In genomic region chr1:47725732-47726495, GRCh38 we compare ENCODE assay signal across 8 cellular contexts.
A peak's percentile ranks its signal among the peaks of the same experiment; 100 is the strongest.
DNase-seq lines count a peak whose midpoint lies in the region; ATAC-seq and TF ChIP-seq lines count a peak whose summit lies in the region.

No MANE protein-coding gene starts in this region.

- ATAC-seq in SK-N-SH treated with all-trans-retinoic acid at 6 μM for 48 hours (peak; percentile 97), right cardiac atrium (peak; percentile 89 to 90)

- H2AFZ ChIP-seq in MM.1S (ENCODE audit: low read length), result no peak overlapping the region

- no peak overlapping the region for H3K4me3 ChIP-seq in MM.1S (ENCODE audit: low read length)
- H3K4me3 ChIP-seq in adrenal gland, result no peak overlapping the region
- peak overlapping the region; percentile 22 for H3K4me3 ChIP-seq in right cardiac atrium (ENCODE audit: low read length)

- H3K9me2 ChIP-seq in MM.1S (replicated peaks; ENCODE audit: insufficient read depth, low read length), result no peaks in the 10 kb centered on the region

- H3K27ac ChIP-seq in MM.1S (ENCODE audit: low read length) (no peak overlapping the region), adrenal gland (no peak overlapping the region), right cardiac atrium (ENCODE audit: low read length) (no peak overlapping the region)

- intact Hi-C loops in adrenal gland (cut with DNase I), result loop anchor here (10.0 kb wide), 1 partner anchor 541 kb away; no protein-coding TSS in a partner anchor
- intact Hi-C loops in right cardiac atrium (cut with DNase I), result loop anchor here in 2 of 4 donors (5.0 kb wide), 2 partner anchors 289 to 294 kb away; partner anchors contain the start of gene FOXD2 (in 1 of the 2)

- H3K79me2 ChIP-seq in MM.1S (ENCODE audit: low read length), result no peaks in the 10 kb centered on the region

- H3K27me3 ChIP-seq in MM.1S (replicated peaks; ENCODE audit: insufficient read depth, low read length) (peaks cover 13% of the 10 kb centered on the region; the same call in 1 of the 2 replicates), adrenal gland (peaks cover 23% of the 10 kb centered on the region), right cardiac atrium (ENCODE audit: control insufficient read depth, insufficient read depth) (no peaks in the 10 kb centered on the region)

- POLR2A ChIA-PET in GM10248 (lab: Yijun Ruan, JAX) (no interaction called here), HEK293T (lab: Yijun Ruan, JAX) (interaction anchor here (0.8 to 2.2 kb wide), 6 partner anchors 288 to 411 kb away, joined by 3 to 11 read pairs (median 4); partner anchors contain the start of genes CMPK1, FOXD2 and STIL)

- DNase-seq in GM10248 (ENCODE audit: extremely low spot score) (peak; percentile 81), HEK293T (ENCODE audit: extremely low spot score) (peak; percentile 85), MM.1S (peak; percentile 72), adrenal gland (peak; percentile 68 to 90 (median 83)), right cardiac atrium (peak; percentile 75 to 91 (median 89)), retina (peak; percentile 87), T1000 (lab: John Stamatoyannopoulos, UW) (no peak)

- H3K36me3 ChIP-seq in MM.1S (replicated peaks; ENCODE audit: insufficient read depth, low read length) (no peaks in the 10 kb centered on the region), adrenal gland (replicated peaks in 1 of 2) (no peaks in the 10 kb centered on the region)

- no peak for TF ChIP-seq POLR2A in adrenal gland (IDR thresholded peaks at IDR 0.05)

- no peaks in the 10 kb centered on the region for H4K20me1 ChIP-seq in MM.1S (ENCODE audit: insufficient read depth, low read length)

- WGBS in adrenal gland, 4 donors, result 5 to 9% (median 8%) methylated on average over 14 to 25 of the region's 25 CpGs
- WGBS in right cardiac atrium, result 5% methylated on average over 25 of the region's 25 CpGs

- TF ChIP-seq CTCF in GM10248 (IDR thresholded peaks at IDR 0.05; ENCODE audit: control extremely low read depth, extremely low read depth, low read depth, missing control alignments) (peak; percentile 85), MM.1S (IDR thresholded peaks at IDR 0.05; ENCODE audit: low read length) (peak; percentile 93), adrenal gland (IDR thresholded peaks at IDR 0.05) (peak; percentile 77 to 93 (median 86))

- no peaks in the 10 kb centered on the region for H3F3A ChIP-seq in MM.1S (ENCODE audit: insufficient read depth, low read length)

- H3K4me2 ChIP-seq in MM.1S (ENCODE audit: low read depth, low read length), result peak overlapping the region; percentile 23; the same call in 1 of the 2 replicates

- CTCF ChIA-PET in GM10248 (lab: Yijun Ruan, JAX) (interaction anchor here (0.6 to 15.5 kb wide), 54 partner anchors 9 to 551 kb away, joined by 3 to 226 read pairs (median 4); partner anchors contain the start of genes FOXD2 and PDZK1IP1), HEK293T (lab: Yijun Ruan, JAX) (interaction anchor here (0.6 to 4.1 kb wide), 51 partner anchors 8 to 547 kb away, joined by 3 to 76 read pairs (median 4); partner anchors contain the start of gene FOXD2)

- H3K4me1 ChIP-seq in MM.1S (ENCODE audit: low read length) (no peaks in the 10 kb centered on the region), adrenal gland (replicated peaks in 1 of 2) (no peaks in the 10 kb centered on the region), right cardiac atrium (ENCODE audit: control insufficient read depth, insufficient read depth, low read length) (peaks cover 3% of the 10 kb centered on the region)

- H3K9ac ChIP-seq in MM.1S (ENCODE audit: low read length), result no peak overlapping the region

- H3K9me3 ChIP-seq in MM.1S (replicated peaks; ENCODE audit: insufficient read depth, low read length), result no peaks in the 10 kb centered on the region
- no peaks in the 10 kb centered on the region for H3K9me3 ChIP-seq in adrenal gland (replicated peaks in 1 of 3)
- no peaks in the 10 kb centered on the region for H3K9me3 ChIP-seq in right cardiac atrium (ENCODE audit: control insufficient read depth, low read length)

TF ChIP-seq in HEK293T, 16 proteins besides CTCF, POLR2A, EP300 and RAD21:
- no peak for TF ChIP-seq SP1 (IDR thresholded peaks at IDR 0.05)
- no peak for TF ChIP-seq FOXM1 (IDR thresholded peaks at IDR 0.05; ENCODE audit: borderline replicate concordance)
- no peak for TF ChIP-seq TARDBP (IDR thresholded peaks at IDR 0.05)
- TF ChIP-seq, protein P1, sequence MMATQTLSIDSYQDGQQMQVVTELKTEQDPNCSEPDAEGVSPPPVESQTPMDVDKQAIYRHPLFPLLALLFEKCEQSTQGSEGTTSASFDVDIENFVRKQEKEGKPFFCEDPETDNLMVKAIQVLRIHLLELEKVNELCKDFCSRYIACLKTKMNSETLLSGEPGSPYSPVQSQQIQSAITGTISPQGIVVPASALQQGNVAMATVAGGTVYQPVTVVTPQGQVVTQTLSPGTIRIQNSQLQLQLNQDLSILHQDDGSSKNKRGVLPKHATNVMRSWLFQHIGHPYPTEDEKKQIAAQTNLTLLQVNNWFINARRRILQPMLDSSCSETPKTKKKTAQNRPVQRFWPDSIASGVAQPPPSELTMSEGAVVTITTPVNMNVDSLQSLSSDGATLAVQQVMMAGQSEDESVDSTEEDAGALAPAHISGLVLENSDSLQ (IDR thresholded peaks at IDR 0.05), result no peak
- no peak for TF ChIP-seq NFRKB (IDR thresholded peaks at IDR 0.05)
- TF ChIP-seq BHLHE40 (IDR thresholded peaks at IDR 0.05; ENCODE audit: borderline replicate concordance), result no peak
- TF ChIP-seq ZNF384 (IDR thresholded peaks at IDR 0.05), result no peak
- no peak for TF ChIP-seq FOXK2 (IDR thresholded peaks at IDR 0.05)
- no peak for TF ChIP-seq LEF1 (IDR thresholded peaks at IDR 0.05; ENCODE audit: borderline replicate concordance)
- TF ChIP-seq L3MBTL2 (conservative IDR thresholded peaks at IDR 0.05), result no peak; the same call in 1 of the 2 replicates
- no peak for TF ChIP-seq CTBP1 (IDR thresholded peaks at IDR 0.05; ENCODE audit: borderline replicate concordance)
- TF ChIP-seq FOXA1 (IDR thresholded peaks at IDR 0.05), result no peak

TF ChIP-seq in SK-N-SH treated with all-trans-retinoic acid at 6 μM for 48 hours, 23 proteins besides CTCF, POLR2A, EP300 and RAD21 (continues in another document):
- TF ChIP-seq ZNF565 (CRISPR knock-in tag; conservative IDR thresholded peaks at IDR 0.05; ENCODE audit: low read depth) (no peak), RARB (CRISPR knock-in tag; IDR thresholded peaks at IDR 0.05) (no peak), ZNF70 (CRISPR knock-in tag; IDR thresholded peaks at IDR 0.05) (no peak), ZNF8 (CRISPR knock-in tag; IDR thresholded peaks at IDR 0.05) (no peak), CSRNP3 (CRISPR knock-in tag; IDR thresholded peaks at IDR 0.05) (no peak), ISL1 (CRISPR knock-in tag; IDR thresholded peaks at IDR 0.05) (no peak), CSDC2 (CRISPR knock-in tag; IDR thresholded peaks at IDR 0.05) (no peak), ZFP3 (CRISPR knock-in tag; IDR thresholded peaks at IDR 0.05) (no peak), BACH2 (CRISPR knock-in tag; IDR thresholded peaks at IDR 0.05; ENCODE audit: borderline replicate concordance) (no peak), ZC3H10 (CRISPR knock-in tag; IDR thresholded peaks at IDR 0.05) (no peak), SNAI2 (CRISPR knock-in tag; IDR thresholded peaks at IDR 0.05) (no peak), OSR1 (CRISPR knock-in tag; IDR thresholded peaks at IDR 0.05) (no peak), TCF4 (CRISPR knock-in tag; IDR thresholded peaks at IDR 0.05; ENCODE audit: borderline replicate concordance) (no peak)
- TF ChIP-seq, protein P2, sequence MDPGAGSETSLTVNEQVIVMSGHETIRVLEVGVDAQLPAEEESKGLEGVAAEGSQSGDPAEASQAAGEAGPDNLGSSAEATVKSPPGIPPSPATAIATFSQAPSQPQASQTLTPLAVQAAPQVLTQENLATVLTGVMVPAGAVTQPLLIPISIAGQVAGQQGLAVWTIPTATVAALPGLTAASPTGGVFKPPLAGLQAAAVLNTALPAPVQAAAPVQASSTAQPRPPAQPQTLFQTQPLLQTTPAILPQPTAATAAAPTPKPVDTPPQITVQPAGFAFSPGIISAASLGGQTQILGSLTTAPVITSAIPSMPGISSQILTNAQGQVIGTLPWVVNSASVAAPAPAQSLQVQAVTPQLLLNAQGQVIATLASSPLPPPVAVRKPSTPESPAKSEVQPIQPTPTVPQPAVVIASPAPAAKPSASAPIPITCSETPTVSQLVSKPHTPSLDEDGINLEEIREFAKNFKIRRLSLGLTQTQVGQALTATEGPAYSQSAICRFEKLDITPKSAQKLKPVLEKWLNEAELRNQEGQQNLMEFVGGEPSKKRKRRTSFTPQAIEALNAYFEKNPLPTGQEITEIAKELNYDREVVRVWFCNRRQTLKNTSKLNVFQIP (CRISPR knock-in tag; IDR thresholded peaks at IDR 0.05; ENCODE audit: borderline replicate concordance, low read depth), result no peak
- TF ChIP-seq, protein P3, sequence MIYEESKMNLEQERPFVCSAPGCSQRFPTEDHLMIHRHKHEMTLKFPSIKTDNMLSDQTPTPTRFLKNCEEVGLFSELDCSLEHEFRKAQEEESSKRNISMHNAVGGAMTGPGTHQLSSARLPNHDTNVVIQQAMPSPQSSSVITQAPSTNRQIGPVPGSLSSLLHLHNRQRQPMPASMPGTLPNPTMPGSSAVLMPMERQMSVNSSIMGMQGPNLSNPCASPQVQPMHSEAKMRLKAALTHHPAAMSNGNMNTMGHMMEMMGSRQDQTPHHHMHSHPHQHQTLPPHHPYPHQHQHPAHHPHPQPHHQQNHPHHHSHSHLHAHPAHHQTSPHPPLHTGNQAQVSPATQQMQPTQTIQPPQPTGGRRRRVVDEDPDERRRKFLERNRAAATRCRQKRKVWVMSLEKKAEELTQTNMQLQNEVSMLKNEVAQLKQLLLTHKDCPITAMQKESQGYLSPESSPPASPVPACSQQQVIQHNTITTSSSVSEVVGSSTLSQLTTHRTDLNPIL (CRISPR knock-in tag; IDR thresholded peaks at IDR 0.05; ENCODE audit: low read depth), result no peak
